1 cellular context compared by ENCODE assay signal in the genomic region with DNA sequence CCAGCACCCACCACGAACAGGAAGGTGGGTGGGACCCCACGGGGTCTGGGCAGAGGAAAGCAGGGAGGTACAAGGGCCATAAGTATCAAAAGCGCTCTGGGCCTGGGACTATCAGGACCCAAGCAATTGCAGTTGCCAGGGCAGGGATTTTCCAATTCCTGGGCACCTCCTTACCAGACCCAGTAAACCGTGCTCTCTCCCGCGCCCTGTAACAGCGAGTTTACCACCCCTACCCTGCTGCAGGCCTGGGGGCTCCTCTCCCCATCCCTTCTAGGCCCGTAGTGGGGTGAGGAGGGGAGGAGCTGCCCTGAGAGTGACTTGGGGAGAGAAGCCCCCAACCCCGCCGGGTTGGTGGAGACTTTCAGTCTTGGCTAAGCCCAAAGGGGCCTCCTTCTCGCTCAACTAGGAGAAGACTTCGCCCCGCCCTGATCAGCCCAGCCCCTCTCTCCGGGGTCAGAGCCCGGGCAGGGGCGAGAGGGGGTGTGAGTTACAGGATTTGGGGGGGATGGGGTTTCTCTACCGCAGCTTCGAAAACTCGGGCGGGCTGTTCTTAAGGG.
TF ChIP-seq lines count a peak whose summit lies in the region.

No MANE protein-coding gene starts in this region.

TF ChIP-seq in GM23338, 12 proteins besides CTCF, POLR2A, EP300 and RAD21 (continued from another document):
- TF ChIP-seq, protein P1, sequence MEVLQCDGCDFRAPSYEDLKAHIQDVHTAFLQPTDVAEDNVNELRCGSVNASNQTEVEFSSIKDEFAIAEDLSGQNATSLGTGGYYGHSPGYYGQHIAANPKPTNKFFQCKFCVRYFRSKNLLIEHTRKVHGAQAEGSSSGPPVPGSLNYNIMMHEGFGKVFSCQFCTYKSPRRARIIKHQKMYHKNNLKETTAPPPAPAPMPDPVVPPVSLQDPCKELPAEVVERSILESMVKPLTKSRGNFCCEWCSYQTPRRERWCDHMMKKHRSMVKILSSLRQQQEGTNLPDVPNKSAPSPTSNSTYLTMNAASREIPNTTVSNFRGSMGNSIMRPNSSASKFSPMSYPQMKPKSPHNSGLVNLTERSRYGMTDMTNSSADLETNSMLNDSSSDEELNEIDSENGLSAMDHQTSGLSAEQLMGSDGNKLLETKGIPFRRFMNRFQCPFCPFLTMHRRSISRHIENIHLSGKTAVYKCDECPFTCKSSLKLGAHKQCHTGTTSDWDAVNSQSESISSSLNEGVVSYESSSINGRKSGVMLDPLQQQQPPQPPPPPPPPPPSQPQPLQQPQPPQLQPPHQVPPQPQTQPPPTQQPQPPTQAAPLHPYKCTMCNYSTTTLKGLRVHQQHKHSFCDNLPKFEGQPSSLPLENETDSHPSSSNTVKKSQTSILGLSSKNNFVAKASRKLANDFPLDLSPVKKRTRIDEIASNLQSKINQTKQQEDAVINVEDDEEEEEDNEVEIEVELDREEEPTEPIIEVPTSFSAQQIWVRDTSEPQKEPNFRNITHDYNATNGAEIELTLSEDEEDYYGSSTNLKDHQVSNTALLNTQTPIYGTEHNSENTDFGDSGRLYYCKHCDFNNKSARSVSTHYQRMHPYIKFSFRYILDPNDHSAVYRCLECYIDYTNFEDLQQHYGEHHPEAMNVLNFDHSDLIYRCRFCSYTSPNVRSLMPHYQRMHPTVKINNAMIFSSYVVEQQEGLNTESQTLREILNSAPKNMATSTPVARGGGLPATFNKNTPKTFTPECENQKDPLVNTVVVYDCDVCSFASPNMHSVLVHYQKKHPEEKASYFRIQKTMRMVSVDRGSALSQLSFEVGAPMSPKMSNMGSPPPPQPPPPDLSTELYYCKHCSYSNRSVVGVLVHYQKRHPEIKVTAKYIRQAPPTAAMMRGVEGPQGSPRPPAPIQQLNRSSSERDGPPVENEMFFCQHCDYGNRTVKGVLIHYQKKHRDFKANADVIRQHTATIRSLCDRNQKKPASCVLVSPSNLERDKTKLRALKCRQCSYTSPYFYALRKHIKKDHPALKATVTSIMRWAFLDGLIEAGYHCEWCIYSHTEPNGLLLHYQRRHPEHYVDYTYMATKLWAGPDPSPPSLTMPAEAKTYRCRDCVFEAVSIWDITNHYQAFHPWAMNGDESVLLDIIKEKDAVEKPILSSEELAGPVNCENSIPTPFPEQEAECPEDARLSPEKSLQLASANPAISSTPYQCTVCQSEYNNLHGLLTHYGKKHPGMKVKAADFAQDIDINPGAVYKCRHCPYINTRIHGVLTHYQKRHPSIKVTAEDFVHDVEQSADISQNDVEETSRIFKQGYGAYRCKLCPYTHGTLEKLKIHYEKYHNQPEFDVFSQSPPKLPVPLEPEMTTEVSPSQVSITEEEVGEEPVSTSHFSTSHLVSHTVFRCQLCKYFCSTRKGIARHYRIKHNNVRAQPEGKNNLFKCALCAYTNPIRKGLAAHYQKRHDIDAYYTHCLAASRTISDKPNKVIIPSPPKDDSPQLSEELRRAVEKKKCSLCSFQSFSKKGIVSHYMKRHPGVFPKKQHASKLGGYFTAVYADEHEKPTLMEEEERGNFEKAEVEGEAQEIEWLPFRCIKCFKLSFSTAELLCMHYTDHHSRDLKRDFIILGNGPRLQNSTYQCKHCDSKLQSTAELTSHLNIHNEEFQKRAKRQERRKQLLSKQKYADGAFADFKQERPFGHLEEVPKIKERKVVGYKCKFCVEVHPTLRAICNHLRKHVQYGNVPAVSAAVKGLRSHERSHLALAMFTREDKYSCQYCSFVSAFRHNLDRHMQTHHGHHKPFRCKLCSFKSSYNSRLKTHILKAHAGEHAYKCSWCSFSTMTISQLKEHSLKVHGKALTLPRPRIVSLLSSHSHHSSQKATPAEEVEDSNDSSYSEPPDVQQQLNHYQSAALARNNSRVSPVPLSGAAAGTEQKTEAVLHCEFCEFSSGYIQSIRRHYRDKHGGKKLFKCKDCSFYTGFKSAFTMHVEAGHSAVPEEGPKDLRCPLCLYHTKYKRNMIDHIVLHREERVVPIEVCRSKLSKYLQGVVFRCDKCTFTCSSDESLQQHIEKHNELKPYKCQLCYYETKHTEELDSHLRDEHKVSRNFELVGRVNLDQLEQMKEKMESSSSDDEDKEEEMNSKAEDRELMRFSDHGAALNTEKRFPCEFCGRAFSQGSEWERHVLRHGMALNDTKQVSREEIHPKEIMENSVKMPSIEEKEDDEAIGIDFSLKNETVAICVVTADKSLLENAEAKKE (CRISPR knock-in tag; IDR thresholded peaks at IDR 0.05), result no peak
- TF ChIP-seq ZNF331 (CRISPR knock-in tag; IDR thresholded peaks at IDR 0.05; ENCODE audit: low read depth) (no peak), POLR2AphosphoS5 (IDR thresholded peaks at IDR 0.05; ENCODE audit: low read depth) (no peak)
